ENCODE assay signal across 23 cellular contexts in the genomic region with DNA sequence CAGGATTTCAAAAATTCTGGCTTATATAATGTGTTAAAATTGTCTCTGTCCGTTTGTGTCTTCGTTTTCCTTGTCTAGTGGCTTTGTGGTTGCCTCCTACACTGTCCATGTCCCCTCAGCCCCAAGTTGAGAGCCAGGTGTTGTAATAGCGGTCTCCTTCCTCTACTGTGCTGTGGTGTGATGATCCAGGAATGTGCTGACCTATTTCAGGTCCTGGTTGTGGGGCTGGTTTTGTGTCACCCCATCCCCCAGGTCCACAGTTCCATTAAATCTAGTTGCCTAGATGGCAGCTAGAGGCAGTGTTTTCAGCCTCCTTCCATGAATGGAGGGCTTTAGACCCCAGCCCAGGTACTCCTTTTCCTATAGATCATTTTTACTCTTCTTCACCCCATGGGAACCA.
"Had no signal": no experiment of that assay in that cellular context is flagged by ENCODE, and none has a peak within 500 bp of the region (broad histone marks: within the 10 kb centered on the region; RNA-seq: fewer than 3 reads in every experiment).

No MANE protein-coding gene starts in this region.

- H3K27ac ChIP-seq: gastroesophageal sphincter, hepatocyte, parathyroid adenoma, psoas muscle, stomach, thyroid gland, upper lobe of right lung had no signal

- H3K79me2 ChIP-seq: hepatocyte, parathyroid adenoma had no signal

- H3K4me3 ChIP-seq: gastroesophageal sphincter, hepatocyte, psoas muscle, stomach, thyroid gland, upper lobe of right lung had no signal

- H3K27ac Mint-ChIP-seq: activated CD4-positive, alpha-beta memory T cell treated with anti-CD3 and anti-CD28 coated beads for 36 hours; activated CD4-positive, alpha-beta T cell treated with anti-CD3 and anti-CD28 coated beads, Interleukin-2, amount 10 ng/mL, durations not matched to agents 24 days and 14 days; activated naive CD4-positive, alpha-beta T cell treated with anti-CD3 and anti-CD28 coated beads, Interleukin-2, amount 10 ng/mL, durations not matched to agents 7 days and 5 days; activated naive CD8-positive, alpha-beta T cell treated with anti-CD3 and anti-CD28 coated beads, Interleukin-2, amount 10 ng/mL, durations not matched to agents 7 days and 5 days; activated T-helper 1 cell treated with anti-CD3 and anti-CD28 coated beads, Interleukin-12 subunit alpha, Interleukin-12 subunit beta, Interleukin-2, Interleukin-4 antibody, amounts not matched to agents 30 ng/mL and 10 ng/mL and 1 ng/mL, durations not matched to agents 14 hours and 24 hours and 36 hours; effector memory CD8-positive, alpha-beta T cell; naive thymus-derived CD4-positive, alpha-beta T cell had no signal

- DNase-seq: activated CD4-positive, alpha-beta memory T cell treated with anti-CD3 and anti-CD28 coated beads for 36 hours; activated CD4-positive, alpha-beta T cell treated with anti-CD3 and anti-CD28 coated beads, Interleukin-2, amount 10 ng/mL, durations not matched to agents 24 days and 14 days; activated CD8-positive, alpha-beta memory T cell treated with anti-CD3 and anti-CD28 coated beads, Interleukin-2, amount 50 U/mL, for 4 hours; activated effector memory CD4-positive, alpha-beta T cell treated with anti-CD3 and anti-CD28 coated beads, Interleukin-2, amount 50 U/mL, for 16 hours; activated naive CD4-positive, alpha-beta T cell treated with anti-CD3 and anti-CD28 coated beads, Interleukin-2, amount 10 ng/mL, durations not matched to agents 7 days and 5 days; activated naive CD8-positive, alpha-beta T cell treated with anti-CD3 and anti-CD28 coated beads, Interleukin-2, amount 10 ng/mL, durations not matched to agents 7 days and 5 days; activated T-cell treated with anti-CD3 and anti-CD28 coated beads, Interleukin-2, amount 50 U/mL, for 1 hour; caudate nucleus; cortex of kidney; effector memory CD8-positive, alpha-beta T cell; midbrain; naive thymus-derived CD4-positive, alpha-beta T cell; nucleus accumbens; psoas muscle; stimulated activated CD4-positive, alpha-beta T cell treated with anti-CD3 and anti-CD28 coated beads, Interleukin-15, amount 100 ng/mL, for 24 hours; stimulated activated CD4-positive, alpha-beta T cell treated with anti-CD3 and anti-CD28 coated beads, Interleukin-4, amount 100 ng/mL, for 1 hour; stomach; thyroid gland; upper lobe of right lung had no signal

- H3K9me3 ChIP-seq: gastroesophageal sphincter, psoas muscle, stomach, thyroid gland, upper lobe of right lung had no signal

- H3K9me3 Mint-ChIP-seq: activated CD4-positive, alpha-beta memory T cell treated with anti-CD3 and anti-CD28 coated beads for 36 hours; activated CD4-positive, alpha-beta T cell treated with anti-CD3 and anti-CD28 coated beads, Interleukin-2, amount 10 ng/mL, durations not matched to agents 24 days and 14 days; activated naive CD4-positive, alpha-beta T cell treated with anti-CD3 and anti-CD28 coated beads, Interleukin-2, amount 10 ng/mL, durations not matched to agents 7 days and 5 days; activated naive CD8-positive, alpha-beta T cell treated with anti-CD3 and anti-CD28 coated beads, Interleukin-2, amount 10 ng/mL, durations not matched to agents 7 days and 5 days; activated T-helper 1 cell treated with anti-CD3 and anti-CD28 coated beads, Interleukin-12 subunit alpha, Interleukin-12 subunit beta, Interleukin-2, Interleukin-4 antibody, amounts not matched to agents 30 ng/mL and 10 ng/mL and 1 ng/mL, durations not matched to agents 14 hours and 24 hours and 36 hours; effector memory CD8-positive, alpha-beta T cell; naive thymus-derived CD4-positive, alpha-beta T cell had no signal

- H3K4me1 ChIP-seq: gastroesophageal sphincter, parathyroid adenoma, psoas muscle, stomach, thyroid gland, upper lobe of right lung had no signal

- H3K4me2 ChIP-seq: hepatocyte had no signal

- H3K4me1 Mint-ChIP-seq: activated CD4-positive, alpha-beta T cell treated with anti-CD3 and anti-CD28 coated beads, Interleukin-2, amount 10 ng/mL, durations not matched to agents 24 days and 14 days; activated naive CD4-positive, alpha-beta T cell treated with anti-CD3 and anti-CD28 coated beads, Interleukin-2, amount 10 ng/mL, durations not matched to agents 7 days and 5 days; activated naive CD8-positive, alpha-beta T cell treated with anti-CD3 and anti-CD28 coated beads, Interleukin-2, amount 10 ng/mL, durations not matched to agents 7 days and 5 days; naive thymus-derived CD4-positive, alpha-beta T cell had no signal

- H3K27me3 ChIP-seq: hepatocyte, stomach, thyroid gland, upper lobe of right lung had no signal

- H3K9ac ChIP-seq: parathyroid adenoma had no signal

- ATAC-seq: effector memory CD8-positive, alpha-beta T cell; gastroesophageal sphincter; naive thymus-derived CD4-positive, alpha-beta T cell; psoas muscle; upper lobe of right lung had no signal

- H3K36me3 ChIP-seq: gastroesophageal sphincter, stomach, thyroid gland, upper lobe of right lung had no signal

- H2AFZ ChIP-seq: hepatocyte, parathyroid adenoma had no signal

- H3K4me3 Mint-ChIP-seq: activated CD4-positive, alpha-beta memory T cell treated with anti-CD3 and anti-CD28 coated beads for 36 hours; activated CD4-positive, alpha-beta T cell treated with anti-CD3 and anti-CD28 coated beads, Interleukin-2, amount 10 ng/mL, durations not matched to agents 24 days and 14 days; activated naive CD4-positive, alpha-beta T cell treated with anti-CD3 and anti-CD28 coated beads, Interleukin-2, amount 10 ng/mL, durations not matched to agents 7 days and 5 days; activated naive CD8-positive, alpha-beta T cell treated with anti-CD3 and anti-CD28 coated beads, Interleukin-2, amount 10 ng/mL, durations not matched to agents 7 days and 5 days; activated T-helper 1 cell treated with anti-CD3 and anti-CD28 coated beads, Interleukin-12 subunit alpha, Interleukin-12 subunit beta, Interleukin-2, Interleukin-4 antibody, amounts not matched to agents 30 ng/mL and 10 ng/mL and 1 ng/mL, durations not matched to agents 14 hours and 24 hours and 36 hours; effector memory CD8-positive, alpha-beta T cell; naive thymus-derived CD4-positive, alpha-beta T cell had no signal

- H3K36me3 Mint-ChIP-seq: activated CD4-positive, alpha-beta memory T cell treated with anti-CD3 and anti-CD28 coated beads for 36 hours; activated naive CD4-positive, alpha-beta T cell treated with anti-CD3 and anti-CD28 coated beads, Interleukin-2, amount 10 ng/mL, durations not matched to agents 7 days and 5 days; activated naive CD8-positive, alpha-beta T cell treated with anti-CD3 and anti-CD28 coated beads, Interleukin-2, amount 10 ng/mL, durations not matched to agents 7 days and 5 days; naive thymus-derived CD4-positive, alpha-beta T cell had no signal
